26 cellular contexts compared by ENCODE assay signal in the genomic region with DNA sequence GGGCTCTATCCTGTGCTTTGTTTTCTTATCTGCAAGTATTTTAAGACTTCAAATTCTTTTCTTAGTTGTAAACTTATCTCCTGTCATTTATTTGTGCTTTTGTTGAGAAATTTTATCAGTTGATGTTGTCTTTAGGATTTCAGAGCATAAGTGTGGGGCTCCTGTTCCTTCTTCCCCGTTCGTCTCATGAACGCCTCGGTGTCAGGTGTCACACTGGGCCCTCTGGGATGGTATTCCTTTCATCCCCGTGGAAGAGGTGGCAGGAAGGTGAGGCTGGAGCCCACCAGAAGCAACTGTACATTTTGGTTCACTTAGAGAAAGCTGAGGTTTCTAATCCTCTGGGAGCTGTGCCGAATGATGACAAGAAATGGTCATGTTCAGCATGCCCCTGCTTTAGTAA. TPM values are rescaled to one million over a fixed set of nuclear protein-coding genes. Genes with fewer than 3 reads are reported as not detected.
DNase-seq lines count a peak whose midpoint lies in the region; ATAC-seq and TF ChIP-seq lines count a peak whose summit lies in the region.
"Had no signal": no experiment of that assay in that cellular context is flagged by ENCODE, and none has a peak within 500 bp of the region (broad histone marks: within the 10 kb centered on the region; RNA-seq: fewer than 3 reads in every experiment).

No MANE protein-coding gene starts in this region.

- no peak overlapping the region; the same call in 1 of the 2 replicates for H3K9ac ChIP-seq in BLaER1
- H3K9ac ChIP-seq: SK-N-SH had no signal

- no peaks in the 10 kb centered on the region for H3K27me3 ChIP-seq in BLaER1
- H3K27me3 ChIP-seq in Caco-2 (replicated peaks; ENCODE audit: control insufficient read depth, insufficient read depth, low read length), result no peaks in the 10 kb centered on the region

- H3K27ac Mint-ChIP-seq in activated CD8-positive, alpha-beta T cell treated with anti-CD3 and anti-CD28 coated beads, Interleukin-2, amount 10 ng/mL, durations not matched to agents 7 days and 5 days, result peak overlapping the region; percentile 44
- no peak overlapping the region for H3K27ac Mint-ChIP-seq in activated CD8-positive, alpha-beta T cell treated with anti-CD3 and anti-CD28 coated beads for 36 hours
- H3K27ac Mint-ChIP-seq in Caco-2 (ENCODE audit: unreplicated experiment) (peak overlapping the region; percentile 4), chondrocyte (ENCODE audit: unreplicated experiment) (no peak overlapping the region)
- H3K27ac Mint-ChIP-seq: IgD-negative memory B cell had no signal

- peaks cover 14% of the 10 kb centered on the region for H3K9me3 ChIP-seq in BLaER1
- H3K9me3 ChIP-seq in Caco-2, result peaks cover 20% of the 10 kb centered on the region
- H3K9me3 ChIP-seq: SK-N-SH had no signal

- H3K4me1 Mint-ChIP-seq in activated CD8-positive, alpha-beta T cell treated with anti-CD3 and anti-CD28 coated beads, Interleukin-2, amount 10 ng/mL, durations not matched to agents 7 days and 5 days (ENCODE audit: low read depth), result no peaks in the 10 kb centered on the region
- no peaks in the 10 kb centered on the region for H3K4me1 Mint-ChIP-seq in activated CD8-positive, alpha-beta T cell treated with anti-CD3 and anti-CD28 coated beads for 36 hours (ENCODE audit: low read depth)
- H3K4me1 Mint-ChIP-seq in Caco-2 (ENCODE audit: low read depth, unreplicated experiment) (peaks cover 29% of the 10 kb centered on the region), chondrocyte (ENCODE audit: low read depth) (no peaks in the 10 kb centered on the region)

- H4K20me1 ChIP-seq in BLaER1, result no peaks in the 10 kb centered on the region

- no peak for ATAC-seq in activated CD8-positive, alpha-beta T cell treated with anti-CD3 and anti-CD28 coated beads, Interleukin-2, amount 10 ng/mL, durations not matched to agents 7 days and 5 days
- no peak for ATAC-seq in activated CD8-positive, alpha-beta T cell treated with anti-CD3 and anti-CD28 coated beads for 36 hours
- ATAC-seq: HCT116 had no signal

- CTCF ChIA-PET in activated CD8-positive, alpha-beta T cell treated with anti-CD3 and anti-CD28 coated beads, Interleukin-2, amount 10 ng/mL, durations not matched to agents 7 days and 5 days (lab: Charles Lee), result no interaction called here
- CTCF ChIA-PET in activated CD8-positive, alpha-beta T cell treated with anti-CD3 and anti-CD28 coated beads for 36 hours (lab: Charles Lee), result no interaction called here
- CTCF ChIA-PET in Caco-2 (lab: Charles Lee), result interaction anchor here (0.7 kb wide), 1 partner anchor 18 kb away, joined by 5 read pairs; the partner anchor contains the start of gene NADSYN1

- peaks cover 40% of the 10 kb centered on the region for H3K36me3 Mint-ChIP-seq in activated CD8-positive, alpha-beta T cell treated with anti-CD3 and anti-CD28 coated beads, Interleukin-2, amount 10 ng/mL, durations not matched to agents 7 days and 5 days (ENCODE audit: low read depth)
- H3K36me3 Mint-ChIP-seq in activated CD8-positive, alpha-beta T cell treated with anti-CD3 and anti-CD28 coated beads for 36 hours (ENCODE audit: low read depth), result peaks cover 31% of the 10 kb centered on the region
- H3K36me3 Mint-ChIP-seq in Caco-2 (ENCODE audit: insufficient read depth, unreplicated experiment) (peaks cover 57% of the 10 kb centered on the region), chondrocyte (ENCODE audit: low read depth) (peaks cover 20% of the 10 kb centered on the region)

- H3K36me3 ChIP-seq in BLaER1 (peaks cover 76% of the 10 kb centered on the region), Caco-2 (ENCODE audit: control insufficient read depth, insufficient read depth, low read length) (peaks cover 17% of the 10 kb centered on the region)

- POLR2A ChIA-PET in activated CD8-positive, alpha-beta T cell treated with anti-CD3 and anti-CD28 coated beads, Interleukin-2, amount 10 ng/mL, durations not matched to agents 7 days and 5 days (lab: Charles Lee), result no interaction called here
- POLR2A ChIA-PET in activated CD8-positive, alpha-beta T cell treated with anti-CD3 and anti-CD28 coated beads for 36 hours (lab: Charles Lee), result no interaction called here
- POLR2A ChIA-PET in Caco-2 (lab: Charles Lee), result no interaction called here

- BruUV-seq in Caco-2 (replicated peaks; lab: Mats Ljungman, UMichigan), result no TSS peak

- intact Hi-C loops in activated CD8-positive, alpha-beta T cell treated with anti-CD3 and anti-CD28 coated beads for 36 hours (cut with micrococcal nuclease), result no loop called here
- intact Hi-C loops in Caco-2 (cut with micrococcal nuclease; ENCODE audit: unreplicated experiment), result loop anchor here (1.0 to 2.0 kb wide), 3 partner anchors 10 to 18 kb away; partner anchors contain the start of gene NADSYN1

- no peaks in the 10 kb centered on the region for H3K27me3 Mint-ChIP-seq in activated CD8-positive, alpha-beta T cell treated with anti-CD3 and anti-CD28 coated beads, Interleukin-2, amount 10 ng/mL, durations not matched to agents 7 days and 5 days (ENCODE audit: low read depth)
- H3K27me3 Mint-ChIP-seq in activated CD8-positive, alpha-beta T cell treated with anti-CD3 and anti-CD28 coated beads for 36 hours, result no peaks in the 10 kb centered on the region
- H3K27me3 Mint-ChIP-seq in Caco-2 (ENCODE audit: insufficient read depth, unreplicated experiment), result no peaks in the 10 kb centered on the region
- H3K27me3 Mint-ChIP-seq in chondrocyte (ENCODE audit: low read depth), result no peaks in the 10 kb centered on the region
- H3K27me3 Mint-ChIP-seq: CD8-positive, alpha-beta memory T cell; IgD-negative memory B cell had no signal

- no peak overlapping the region for H3K27ac ChIP-seq in BLaER1
- H3K27ac ChIP-seq: C4-2B, HL-60 had no signal

- peaks cover 34% of the 10 kb centered on the region for H3K4me1 ChIP-seq in BLaER1
- H3K4me1 ChIP-seq in Caco-2, result peaks cover 23% of the 10 kb centered on the region

- no peak overlapping the region for H3K4me3 Mint-ChIP-seq in activated CD8-positive, alpha-beta T cell treated with anti-CD3 and anti-CD28 coated beads, Interleukin-2, amount 10 ng/mL, durations not matched to agents 7 days and 5 days
- H3K4me3 Mint-ChIP-seq in activated CD8-positive, alpha-beta T cell treated with anti-CD3 and anti-CD28 coated beads for 36 hours, result no peak overlapping the region
- H3K4me3 Mint-ChIP-seq in Caco-2 (ENCODE audit: unreplicated experiment) (peak overlapping the region; percentile 30), chondrocyte (ENCODE audit: unreplicated experiment) (no peak overlapping the region)
- H3K4me3 Mint-ChIP-seq: CD8-positive, alpha-beta memory T cell; IgD-negative memory B cell had no signal

- peak overlapping the region; percentile 84 for H3K4me2 ChIP-seq in BLaER1
- H3K4me2 ChIP-seq: SK-N-SH had no signal

- H3K9me3 Mint-ChIP-seq in activated CD8-positive, alpha-beta T cell treated with anti-CD3 and anti-CD28 coated beads, Interleukin-2, amount 10 ng/mL, durations not matched to agents 7 days and 5 days (ENCODE audit: insufficient read depth), result no peaks in the 10 kb centered on the region
- H3K9me3 Mint-ChIP-seq in activated CD8-positive, alpha-beta T cell treated with anti-CD3 and anti-CD28 coated beads for 36 hours, result no peaks in the 10 kb centered on the region
- H3K9me3 Mint-ChIP-seq in Caco-2 (ENCODE audit: unreplicated experiment) (peaks cover 26% of the 10 kb centered on the region), chondrocyte (ENCODE audit: low read depth) (no peaks in the 10 kb centered on the region)
- H3K9me3 Mint-ChIP-seq: CD8-positive, alpha-beta memory T cell had no signal

- no peak for DNase-seq in activated CD8-positive, alpha-beta T cell treated with anti-CD3 and anti-CD28 coated beads, Interleukin-2, amount 10 ng/mL, durations not matched to agents 7 days and 5 days
- DNase-seq in activated CD8-positive, alpha-beta T cell treated with anti-CD3 and anti-CD28 coated beads for 36 hours, result no peak
- DNase-seq in Caco-2 (peak; percentile 66 to 69), chondrocyte (ENCODE audit: low spot score) (peak; percentile 21), AG08396 (ENCODE audit: low spot score) (no peak), NCI-H187 (lab: John Stamatoyannopoulos, UW) (no peak)
- no peak for DNase-seq in effector CD8-positive, alpha-beta T cell (lab: John Stamatoyannopoulos, UW)
- DNase-seq: AML-193, Calu3, DMS79 treated with DMSO at 0.1 percent for 48 hours, GF-D8, NCI-H1048, NCI-H1436, NCI-H1930, NCI-H345, NCI-H524, NCI-H774, SK-N-SH, SW 1271 had no signal

- H3K4me3 ChIP-seq in BLaER1, result no peak overlapping the region
- H3K4me3 ChIP-seq in Caco-2 (ENCODE audit: low read depth, low read length), result no peak overlapping the region

- no peak for TF ChIP-seq CTCF in activated CD8-positive, alpha-beta T cell treated with anti-CD3 and anti-CD28 coated beads for 36 hours (IDR thresholded peaks at IDR 0.05)
- no peak for TF ChIP-seq CTCF in Caco-2 (IDR thresholded peaks at IDR 0.05; ENCODE audit: insufficient read depth in 1 of 2, low read depth in 1 of 2, low read length in 1 of 2, severe bottlenecking in 1 of 2, unreplicated experiment in 1 of 2)
- no peak for TF ChIP-seq CTCF in chondrocyte (IDR thresholded peaks at IDR 0.05)

RNA-seq across cellular contexts. Expression of gene NADSYN1, which starts 18.0 kb away (rescaled TPM):
- 100 to 1,000 TPM; 118 to 127 TPM for total RNA-seq in activated CD8-positive, alpha-beta T cell treated with anti-CD3 and anti-CD28 coated beads, Interleukin-2, amount 10 ng/mL, durations not matched to agents 7 days and 5 days
- total RNA-seq in activated CD8-positive, alpha-beta T cell treated with anti-CD3 and anti-CD28 coated beads for 36 hours, result 100 to 1,000 TPM; 115 to 117 TPM
- total RNA-seq in Caco-2 (2022), result 91.3 and 101 TPM in 2 replicates
- total RNA-seq in chondrocyte, result 38.8 to 47.5 TPM (median 41.4 TPM) in 3 replicates

RNA-seq across cellular contexts. Expression of gene DHCR7, which starts 22.8 kb away (rescaled TPM):
- total RNA-seq in activated CD8-positive, alpha-beta T cell treated with anti-CD3 and anti-CD28 coated beads, Interleukin-2, amount 10 ng/mL, durations not matched to agents 7 days and 5 days, result 10 to 100 TPM; 57.9 to 58.8 TPM
- 10 to 100 TPM; 66.4 to 68.9 TPM for total RNA-seq in activated CD8-positive, alpha-beta T cell treated with anti-CD3 and anti-CD28 coated beads for 36 hours
- total RNA-seq in Caco-2 (2022) (344 and 371 TPM in 2 replicates), chondrocyte (44.4 to 58.7 TPM (median 57.5 TPM) in 3 replicates)

RNA-seq across cellular contexts. Expression of gene KRTAP5-7, which starts 56.1 kb away (rescaled TPM):
- not detected for total RNA-seq in activated CD8-positive, alpha-beta T cell treated with anti-CD3 and anti-CD28 coated beads, Interleukin-2, amount 10 ng/mL, durations not matched to agents 7 days and 5 days
- not detected for total RNA-seq in activated CD8-positive, alpha-beta T cell treated with anti-CD3 and anti-CD28 coated beads for 36 hours
- total RNA-seq in Caco-2 (2022) (not detected in 2 replicates), chondrocyte (not detected in 3 replicates)
- total RNA-seq: Calu3; CD8-positive, alpha-beta memory T cell; H4 had no signal

Comparison
In these comparisons a context has a peak if more than half of its experiments do, and no peak if none do; other contexts are left out.
1. H3K27ac Mint-ChIP-seq: peak in activated CD8-positive, alpha-beta T cell treated with anti-CD3 and anti-CD28 coated beads, Interleukin-2, amount 10 ng/mL, durations not matched to agents 7 days and 5 days (single experiment) and Caco-2 (single experiment); none in activated CD8-positive, alpha-beta T cell treated with anti-CD3 and anti-CD28 coated beads for 36 hours (single experiment) and chondrocyte (single experiment).
2. DNase-seq: peak in Caco-2 (2 of 2) and chondrocyte (single experiment); none in activated CD8-positive, alpha-beta T cell treated with anti-CD3 and anti-CD28 coated beads, Interleukin-2, amount 10 ng/mL, durations not matched to agents 7 days and 5 days (single experiment), activated CD8-positive, alpha-beta T cell treated with anti-CD3 and anti-CD28 coated beads for 36 hours (single experiment), AG08396 (single experiment), effector CD8-positive, alpha-beta T cell (single experiment) and NCI-H187 (0 of 2).